Comparison of ENCODE assay signal across 24 cellular contexts in genomic region chr16:74718741-74719610, GRCh38. TPM values are rescaled to one million over a fixed set of nuclear protein-coding genes. Genes with fewer than 3 reads are reported as not detected.
DNase-seq lines count a peak whose midpoint lies in the region; ATAC-seq and TF ChIP-seq lines count a peak whose summit lies in the region.
"Had no signal": no experiment of that assay in that cellular context is flagged by ENCODE, and none has a peak within 500 bp of the region (broad histone marks: within the 10 kb centered on the region; RNA-seq: fewer than 3 reads in every experiment).

No MANE protein-coding gene starts in this region.

- H3K4me3 ChIP-seq in H7 (ENCODE audit: insufficient read depth, low read depth, low read length), result no peak overlapping the region
- H3K4me3 ChIP-seq in neuronal stem cell (ENCODE audit: low read length in 2 of 2), result no peak overlapping the region
- H3K4me3 ChIP-seq: cardiac muscle cell, stomach, upper lobe of left lung had no signal

- no peak overlapping the region for H2AFZ ChIP-seq in neuronal stem cell (ENCODE audit: low read length)

- H2BK15ac ChIP-seq in neuronal stem cell (ENCODE audit: low read length), result no peak overlapping the region

- H3K18ac ChIP-seq in neuronal stem cell (ENCODE audit: low read length), result peak overlapping the region; percentile 69

- CTCF ChIA-PET in GM10248 (lab: Yijun Ruan, JAX), result interaction anchor here (1.3 to 3.1 kb wide), 2 partner anchors 12 to 144 kb away, joined by 4 to 14 read pairs; no protein-coding TSS in a partner anchor

- peaks cover 0 to 4% of the 10 kb centered on the region in 2 donors for H3K4me1 Mint-ChIP-seq in natural killer cell
- H3K4me1 Mint-ChIP-seq: CD4-positive, alpha-beta memory T cell had no signal

- intact Hi-C loops in natural killer cell (cut with micrococcal nuclease), result no loop called here

- H4K8ac ChIP-seq in neuronal stem cell (ENCODE audit: low read depth, low read length), result no peak overlapping the region

- H3K36me3 ChIP-seq in H7 (replicated peaks; ENCODE audit: control insufficient read depth, insufficient read depth, low read length) (no peaks in the 10 kb centered on the region), neuronal stem cell (replicated peaks in 1 of 2; ENCODE audit: control insufficient read depth in 2 of 2, insufficient read depth in 2 of 2, low read length in 2 of 2) (no peaks in the 10 kb centered on the region)
- H3K36me3 ChIP-seq: cardiac muscle cell, upper lobe of left lung had no signal

- H3K27me3 Mint-ChIP-seq in natural killer cell (ENCODE audit: low read depth in 2 of 2), result peaks cover 8 to 10% of the 10 kb centered on the region in 2 donors
- H3K27me3 Mint-ChIP-seq: activated CD8-positive, alpha-beta T cell treated with anti-CD3 and anti-CD28 coated beads for 36 hours; CD4-positive, alpha-beta memory T cell had no signal

- H4K91ac ChIP-seq in neuronal stem cell (ENCODE audit: low read depth, low read length, poor library complexity), result peak overlapping the region; percentile 14

- no peak overlapping the region for H3K4me2 ChIP-seq in neuronal stem cell (ENCODE audit: insufficient read depth, low read length, poor library complexity, severe bottlenecking)

- no peak overlapping the region for H3K9ac ChIP-seq in neuronal stem cell (ENCODE audit: low read depth, low read length, poor library complexity)

- H3K27me3 ChIP-seq in H7 (ENCODE audit: control insufficient read depth, insufficient read depth, low read length) (no peaks in the 10 kb centered on the region), neuronal stem cell (ENCODE audit: control insufficient read depth in 3 of 3, insufficient read depth in 3 of 3, low read depth in 1 of 3, low read length in 3 of 3) (peaks cover 0 to 3% (median 0%) of the 10 kb centered on the region in 3 experiments)
- H3K27me3 ChIP-seq: cardiac muscle cell, stomach, upper lobe of left lung had no signal

- ATAC-seq in natural killer cell, result no peak
- ATAC-seq: activated CD4-positive, CD25-positive, alpha-beta regulatory T cell treated with anti-CD3 and anti-CD28 coated beads, Interleukin-2, amount 50 U/mL, for 24 hours; activated CD8-positive, alpha-beta T cell treated with anti-CD3 and anti-CD28 coated beads for 36 hours had no signal

- H2BK5ac ChIP-seq in neuronal stem cell (ENCODE audit: low read length), result no peak overlapping the region

- peak overlapping the region; percentile 30 for H2BK120ac ChIP-seq in neuronal stem cell (ENCODE audit: low read depth, low read length)

- no CpG with 5 or more reads among the region's 27 CpGs for WGBS in neuronal stem cell (ENCODE audit: extremely low coverage in 2 of 2, insufficient read length in 2 of 2, insufficient replicate concordance in 1 of 2), 2 donors

- H3K4ac ChIP-seq in neuronal stem cell (ENCODE audit: low read length), result no peak overlapping the region

- H3K27ac ChIP-seq in angular gyrus (ENCODE audit: low read depth, low read length) (peak overlapping the region; percentile 84), neuronal stem cell (replicated peaks; ENCODE audit: low read length) (no peak overlapping the region)
- H3K27ac ChIP-seq: cardiac muscle cell, stomach, upper lobe of left lung had no signal

- no peaks in the 10 kb centered on the region for H3K9me3 Mint-ChIP-seq in natural killer cell
- H3K9me3 Mint-ChIP-seq: activated CD8-positive, alpha-beta T cell treated with anti-CD3 and anti-CD28 coated beads for 36 hours; CD4-positive, alpha-beta memory T cell had no signal

- no peak for TF ChIP-seq CTCF in natural killer cell (IDR thresholded peaks at IDR 0.05)
- TF ChIP-seq CTCF in GM10248 (IDR thresholded peaks at IDR 0.05; ENCODE audit: control extremely low read depth, extremely low read depth, low read depth, missing control alignments), result no peak

- H2AK5ac ChIP-seq in neuronal stem cell (ENCODE audit: low read depth, low read length), result peak overlapping the region; percentile 96

- H3K4me1 ChIP-seq in neuronal stem cell (ENCODE audit: control insufficient read depth in 2 of 2, insufficient read depth in 1 of 2, low read depth in 1 of 2, low read length in 2 of 2), result no peaks in the 10 kb centered on the region
- H3K4me1 ChIP-seq: stomach, upper lobe of left lung had no signal

- POLR2A ChIA-PET in GM10248 (lab: Yijun Ruan, JAX), result interaction anchor here (0.5 kb wide), 1 partner anchor 125 kb away, joined by 3 read pairs; no protein-coding TSS in a partner anchor

- H3K9me3 ChIP-seq in neuronal stem cell (replicated peaks in 1 of 2; ENCODE audit: control insufficient read depth in 2 of 2, insufficient read depth in 1 of 2, low read depth in 1 of 2, low read length in 2 of 2), result no peaks in the 10 kb centered on the region
- H3K9me3 ChIP-seq: stomach, upper lobe of left lung had no signal

- no peak overlapping the region for H2BK12ac ChIP-seq in neuronal stem cell (ENCODE audit: low read length)

- H3K79me1 ChIP-seq in neuronal stem cell (ENCODE audit: low read depth, low read length), result no peaks in the 10 kb centered on the region

- no peak overlapping the region for H3K4me3 Mint-ChIP-seq in natural killer cell
- H3K4me3 Mint-ChIP-seq: activated CD8-positive, alpha-beta T cell treated with anti-CD3 and anti-CD28 coated beads for 36 hours; CD4-positive, alpha-beta memory T cell had no signal

- DNase-seq in H7 (peak; percentile 55), neuronal stem cell (ENCODE audit: low spot score) (no peak), natural killer cell (no peak), GM10248 (ENCODE audit: extremely low spot score) (no peak), T1000 (lab: John Stamatoyannopoulos, UW) (no peak)
- DNase-seq: activated CD8-positive, alpha-beta T cell treated with anti-CD3 and anti-CD28 coated beads for 36 hours; CD4-positive, alpha-beta memory T cell; dermis blood vessel endothelial cell; DMS153; foreskin fibroblast; hypothalamus; Karpas-422; mammary epithelial cell; NCI-H1092 treated with DMSO at 0.1 percent for 48 hours; NCI-H2081 treated with DMSO at 0.1 percent for 48 hours; NK-92 treated with Interleukin-12 subunit alpha and Interleukin-12 subunit beta, amount 100 ng/mL, for 24 hours; RPMI8226; stimulated activated CD4-positive, alpha-beta T cell treated with anti-CD3 and anti-CD28 coated beads, Interleukin-4, amount 100 ng/mL, for 4 hours; stomach; T-helper 9 cell had no signal

- no peak overlapping the region for H3K23ac ChIP-seq in neuronal stem cell (ENCODE audit: low read depth, low read length, poor library complexity)

- no peak overlapping the region for H3K14ac ChIP-seq in neuronal stem cell (ENCODE audit: low read length)

- no peaks in the 10 kb centered on the region for H3K36me3 Mint-ChIP-seq in natural killer cell
- H3K36me3 Mint-ChIP-seq: CD4-positive, alpha-beta memory T cell had no signal

- H3K27ac Mint-ChIP-seq in natural killer cell, result no peak overlapping the region
- H3K27ac Mint-ChIP-seq: activated CD8-positive, alpha-beta T cell treated with anti-CD3 and anti-CD28 coated beads for 36 hours had no signal

RNA-seq across cellular contexts. Expression of gene MLKL, which starts 18.3 kb away (rescaled TPM):
- total RNA-seq in H7 (2014; rRNA removed; shearing (Covaris generic)), result 0.59 and 1.3 TPM in 2 replicates
- polyA plus RNA-seq in neuronal stem cell (2013, experiment 1 of 2), result 0.10 TPM
- 0.01 TPM for polyA plus RNA-seq in neuronal stem cell (2013, experiment 2 of 2)
- total RNA-seq in natural killer cell, result 10 to 100 TPM; 39.8 to 57.5 (median 52.1) TPM
- polyA plus RNA-seq: cardiac muscle cell had no signal

RNA-seq across cellular contexts. Expression of gene RFWD3, which starts 52.3 kb away (rescaled TPM):
- total RNA-seq in H7 (2014; rRNA removed; shearing (Covaris generic)), result 75.9 and 76.3 TPM in 2 replicates
- polyA plus RNA-seq in neuronal stem cell (2013, experiment 1 of 2), result 24.6 TPM
- 25.1 TPM for polyA plus RNA-seq in neuronal stem cell (2013, experiment 2 of 2)
- total RNA-seq in natural killer cell, result 10 to 100 TPM; 41.1 to 53.4 (median 47.5) TPM

RNA-seq across cellular contexts. Expression of gene FA2H, which starts 55.6 kb away (rescaled TPM):
- total RNA-seq in H7 (2014; rRNA removed; shearing (Covaris generic)), result 1.1 and 1.9 TPM in 2 replicates
- polyA plus RNA-seq in neuronal stem cell (2013, experiment 1 of 2), result 0.06 TPM
- 0.07 TPM for polyA plus RNA-seq in neuronal stem cell (2013, experiment 2 of 2)
- total RNA-seq in natural killer cell, result under 1 TPM in 2 of 3 donors, not detected in 1; 0.14 to 0.93 TPM
- total RNA-seq: activated CD8-positive, alpha-beta T cell treated with anti-CD3 and anti-CD28 coated beads for 36 hours; dermis blood vessel endothelial cell; mammary epithelial cell had no signal

Comparison
In these comparisons a context has a peak if more than half of its experiments do, and no peak if none do; other contexts are left out.
1. RNA of gene MLKL, which starts 18.3 kb away (total RNA-seq): 39.8 to 57.5 TPM in natural killer cell; 0.59 to 1.3 TPM in H7; every median in the first group is over 10 times any median in the second.